ENCODE assay signal across 1 cellular context in the genomic region with DNA sequence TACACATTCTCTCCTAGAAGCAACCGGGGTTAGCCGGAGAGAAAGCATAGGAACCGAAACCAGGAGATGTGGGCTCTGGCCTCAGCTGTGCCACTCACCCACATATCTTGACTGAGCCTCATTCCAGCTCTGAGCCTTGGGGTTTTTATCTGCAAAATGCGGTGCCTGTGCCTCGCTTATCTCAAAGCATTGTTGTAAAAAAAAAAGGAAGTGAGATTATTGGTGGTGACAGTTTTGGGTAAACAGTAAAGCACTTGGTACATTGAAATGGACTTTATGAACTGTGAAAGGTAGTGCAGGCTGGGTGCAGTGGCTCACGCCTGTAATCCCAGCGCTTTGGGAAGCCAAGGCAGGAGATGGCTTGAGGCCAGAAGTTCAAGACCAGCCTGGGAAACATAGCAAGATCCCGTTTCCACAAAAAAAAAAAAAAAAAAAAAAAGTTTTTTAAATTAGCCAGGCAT.
A peak's percentile ranks its signal among the peaks of the same experiment; 100 is the strongest.
TF ChIP-seq lines count a peak whose summit lies in the region.

No MANE protein-coding gene starts in this region.

TF ChIP-seq in HepG2, 621 proteins besides CTCF, POLR2A, EP300 and RAD21 (continued from another document and continues in another):
- TF ChIP-seq CHD4 (IDR thresholded peaks at IDR 0.05; ENCODE audit: borderline replicate concordance, low read length) (no peak), NFYB (CRISPR knock-in tag; IDR thresholded peaks at IDR 0.05) (no peak), SOX13 (IDR thresholded peaks at IDR 0.05) (no peak), SOX13 (CRISPR knock-in tag; conservative IDR thresholded peaks at IDR 0.05 in 1 of 2, IDR thresholded peaks at IDR 0.05 in 1 of 2) (peak in 1 of 2 experiments; percentile 70; a peak in 2 of 4 replicates), THRA (CRISPR knock-in tag; IDR thresholded peaks at IDR 0.05; ENCODE audit: borderline replicate concordance) (no peak), POGK (CRISPR knock-in tag; conservative IDR thresholded peaks at IDR 0.05) (no peak), ZMYM2 (CRISPR knock-in tag; IDR thresholded peaks at IDR 0.05) (peak; percentile 86; the same call in 1 of the 2 replicates), KDM3A (CRISPR knock-in tag; IDR thresholded peaks at IDR 0.05; ENCODE audit: low read depth) (no peak), ZNF772 (CRISPR knock-in tag; IDR thresholded peaks at IDR 0.05) (no peak), ZNF878 (CRISPR knock-in tag; IDR thresholded peaks at IDR 0.05) (no peak), SIX4 (CRISPR knock-in tag; IDR thresholded peaks at IDR 0.05) (no peak), HNF4A (CRISPR knock-in tag; IDR thresholded peaks at IDR 0.05) (peak; percentile 31; the same call in 1 of the 2 replicates), CENPX (CRISPR knock-in tag; IDR thresholded peaks at IDR 0.05) (no peak), PTBP1 (IDR thresholded peaks at IDR 0.05; ENCODE audit: low read depth, low read length, poor library complexity, severe bottlenecking) (no peak), RFX3 (CRISPR knock-in tag; IDR thresholded peaks at IDR 0.05) (no peak), RXRA (CRISPR knock-in tag; IDR thresholded peaks at IDR 0.05) (no peak), ZNF512B (CRISPR knock-in tag; IDR thresholded peaks at IDR 0.05; ENCODE audit: borderline replicate concordance) (no peak), JUN (CRISPR knock-in tag; IDR thresholded peaks at IDR 0.05) (no peak), ZSCAN29 (CRISPR knock-in tag; conservative IDR thresholded peaks at IDR 0.05) (no peak), MED1 (CRISPR knock-in tag; IDR thresholded peaks at IDR 0.05) (0 out of 2 replicates have a peak, but pooled peaks have one; percentile 19), ZNF430 (CRISPR knock-in tag; IDR thresholded peaks at IDR 0.05) (no peak), PCBP2 (optimal IDR thresholded peaks at IDR 0.05; ENCODE audit: low read depth, low read length, poor library complexity, severe bottlenecking) (no peak), POLR2AphosphoS5 (IDR thresholded peaks at IDR 0.05; ENCODE audit: low read depth, low read length) (no peak), MTF2 (CRISPR knock-in tag; IDR thresholded peaks at IDR 0.05; ENCODE audit: borderline replicate concordance) (no peak), ZSCAN9 (CRISPR knock-in tag; IDR thresholded peaks at IDR 0.05; ENCODE audit: borderline replicate concordance) (peak; percentile 23; the same call in 1 of the 2 replicates), DNMT3B (CRISPR knock-in tag; conservative IDR thresholded peaks at IDR 0.05) (no peak), KLF9 (CRISPR knock-in tag; IDR thresholded peaks at IDR 0.05; ENCODE audit: low read depth) (no peak), XRCC5 (optimal IDR thresholded peaks at IDR 0.05; ENCODE audit: low read length) (no peak), ZBTB42 (CRISPR knock-in tag; IDR thresholded peaks at IDR 0.05) (no peak), ZNF567 (CRISPR knock-in tag; IDR thresholded peaks at IDR 0.05; ENCODE audit: borderline replicate concordance) (no peak), ZNF644 (CRISPR knock-in tag; IDR thresholded peaks at IDR 0.05; ENCODE audit: low read depth) (0 out of 2 replicates have a peak, but pooled peaks have one; percentile 32), SALL1 (CRISPR knock-in tag; IDR thresholded peaks at IDR 0.05) (0 out of 2 replicates have a peak, but pooled peaks have one; percentile 21), ZNF468 (CRISPR knock-in tag; IDR thresholded peaks at IDR 0.05) (no peak)
- TF ChIP-seq, protein P1, sequence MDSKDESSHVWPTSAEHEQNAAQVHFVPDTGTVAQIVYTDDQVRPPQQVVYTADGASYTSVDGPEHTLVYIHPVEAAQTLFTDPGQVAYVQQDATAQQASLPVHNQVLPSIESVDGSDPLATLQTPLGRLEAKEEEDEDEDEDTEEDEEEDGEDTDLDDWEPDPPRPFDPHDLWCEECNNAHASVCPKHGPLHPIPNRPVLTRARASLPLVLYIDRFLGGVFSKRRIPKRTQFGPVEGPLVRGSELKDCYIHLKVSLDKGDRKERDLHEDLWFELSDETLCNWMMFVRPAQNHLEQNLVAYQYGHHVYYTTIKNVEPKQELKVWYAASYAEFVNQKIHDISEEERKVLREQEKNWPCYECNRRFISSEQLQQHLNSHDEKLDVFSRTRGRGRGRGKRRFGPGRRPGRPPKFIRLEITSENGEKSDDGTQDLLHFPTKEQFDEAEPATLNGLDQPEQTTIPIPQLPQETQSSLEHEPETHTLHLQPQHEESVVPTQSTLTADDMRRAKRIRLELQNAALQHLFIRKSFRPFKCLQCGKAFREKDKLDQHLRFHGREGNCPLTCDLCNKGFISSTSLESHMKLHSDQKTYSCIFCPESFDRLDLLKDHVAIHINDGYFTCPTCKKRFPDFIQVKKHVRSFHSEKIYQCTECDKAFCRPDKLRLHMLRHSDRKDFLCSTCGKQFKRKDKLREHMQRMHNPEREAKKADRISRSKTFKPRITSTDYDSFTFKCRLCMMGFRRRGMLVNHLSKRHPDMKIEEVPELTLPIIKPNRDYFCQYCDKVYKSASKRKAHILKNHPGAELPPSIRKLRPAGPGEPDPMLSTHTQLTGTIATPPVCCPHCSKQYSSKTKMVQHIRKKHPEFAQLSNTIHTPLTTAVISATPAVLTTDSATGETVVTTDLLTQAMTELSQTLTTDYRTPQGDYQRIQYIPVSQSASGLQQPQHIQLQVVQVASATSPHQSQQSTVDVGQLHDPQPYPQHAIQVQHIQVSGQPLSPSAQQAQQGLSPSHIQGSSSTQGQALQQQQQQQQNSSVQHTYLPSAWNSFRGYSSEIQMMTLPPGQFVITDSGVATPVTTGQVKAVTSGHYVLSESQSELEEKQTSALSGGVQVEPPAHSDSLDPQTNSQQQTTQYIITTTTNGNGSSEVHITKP (CRISPR knock-in tag; IDR thresholded peaks at IDR 0.05; ENCODE audit: low read depth): no peak
- TF ChIP-seq, protein P2, sequence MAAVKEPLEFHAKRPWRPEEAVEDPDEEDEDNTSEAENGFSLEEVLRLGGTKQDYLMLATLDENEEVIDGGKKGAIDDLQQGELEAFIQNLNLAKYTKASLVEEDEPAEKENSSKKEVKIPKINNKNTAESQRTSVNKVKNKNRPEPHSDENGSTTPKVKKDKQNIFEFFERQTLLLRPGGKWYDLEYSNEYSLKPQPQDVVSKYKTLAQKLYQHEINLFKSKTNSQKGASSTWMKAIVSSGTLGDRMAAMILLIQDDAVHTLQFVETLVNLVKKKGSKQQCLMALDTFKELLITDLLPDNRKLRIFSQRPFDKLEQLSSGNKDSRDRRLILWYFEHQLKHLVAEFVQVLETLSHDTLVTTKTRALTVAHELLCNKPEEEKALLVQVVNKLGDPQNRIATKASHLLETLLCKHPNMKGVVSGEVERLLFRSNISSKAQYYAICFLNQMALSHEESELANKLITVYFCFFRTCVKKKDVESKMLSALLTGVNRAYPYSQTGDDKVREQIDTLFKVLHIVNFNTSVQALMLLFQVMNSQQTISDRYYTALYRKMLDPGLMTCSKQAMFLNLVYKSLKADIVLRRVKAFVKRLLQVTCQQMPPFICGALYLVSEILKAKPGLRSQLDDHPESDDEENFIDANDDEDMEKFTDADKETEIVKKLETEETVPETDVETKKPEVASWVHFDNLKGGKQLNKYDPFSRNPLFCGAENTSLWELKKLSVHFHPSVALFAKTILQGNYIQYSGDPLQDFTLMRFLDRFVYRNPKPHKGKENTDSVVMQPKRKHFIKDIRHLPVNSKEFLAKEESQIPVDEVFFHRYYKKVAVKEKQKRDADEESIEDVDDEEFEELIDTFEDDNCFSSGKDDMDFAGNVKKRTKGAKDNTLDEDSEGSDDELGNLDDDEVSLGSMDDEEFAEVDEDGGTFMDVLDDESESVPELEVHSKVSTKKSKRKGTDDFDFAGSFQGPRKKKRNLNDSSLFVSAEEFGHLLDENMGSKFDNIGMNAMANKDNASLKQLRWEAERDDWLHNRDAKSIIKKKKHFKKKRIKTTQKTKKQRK (IDR thresholded peaks at IDR 0.05; ENCODE audit: low read length): no peak
- TF ChIP-seq, protein P3, sequence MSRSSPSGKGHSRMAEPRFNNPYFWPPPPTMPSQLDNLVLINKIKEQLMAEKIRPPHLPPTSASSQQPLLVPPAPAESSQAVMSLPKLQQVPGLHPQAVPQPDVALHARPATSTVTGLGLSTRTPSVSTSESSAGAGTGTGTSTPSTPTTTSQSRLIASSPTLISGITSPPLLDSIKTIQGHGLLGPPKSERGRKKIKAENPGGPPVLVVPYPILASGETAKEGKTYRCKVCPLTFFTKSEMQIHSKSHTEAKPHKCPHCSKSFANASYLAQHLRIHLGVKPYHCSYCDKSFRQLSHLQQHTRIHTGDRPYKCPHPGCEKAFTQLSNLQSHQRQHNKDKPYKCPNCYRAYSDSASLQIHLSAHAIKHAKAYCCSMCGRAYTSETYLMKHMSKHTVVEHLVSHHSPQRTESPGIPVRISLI (CRISPR knock-in tag; IDR thresholded peaks at IDR 0.05; ENCODE audit: borderline replicate concordance): peak; percentile 70; the same call in 1 of the 2 replicates
- TF ChIP-seq, protein P4, sequence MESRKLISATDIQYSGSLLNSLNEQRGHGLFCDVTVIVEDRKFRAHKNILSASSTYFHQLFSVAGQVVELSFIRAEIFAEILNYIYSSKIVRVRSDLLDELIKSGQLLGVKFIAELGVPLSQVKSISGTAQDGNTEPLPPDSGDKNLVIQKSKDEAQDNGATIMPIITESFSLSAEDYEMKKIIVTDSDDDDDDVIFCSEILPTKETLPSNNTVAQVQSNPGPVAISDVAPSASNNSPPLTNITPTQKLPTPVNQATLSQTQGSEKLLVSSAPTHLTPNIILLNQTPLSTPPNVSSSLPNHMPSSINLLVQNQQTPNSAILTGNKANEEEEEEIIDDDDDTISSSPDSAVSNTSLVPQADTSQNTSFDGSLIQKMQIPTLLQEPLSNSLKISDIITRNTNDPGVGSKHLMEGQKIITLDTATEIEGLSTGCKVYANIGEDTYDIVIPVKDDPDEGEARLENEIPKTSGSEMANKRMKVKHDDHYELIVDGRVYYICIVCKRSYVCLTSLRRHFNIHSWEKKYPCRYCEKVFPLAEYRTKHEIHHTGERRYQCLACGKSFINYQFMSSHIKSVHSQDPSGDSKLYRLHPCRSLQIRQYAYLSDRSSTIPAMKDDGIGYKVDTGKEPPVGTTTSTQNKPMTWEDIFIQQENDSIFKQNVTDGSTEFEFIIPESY (CRISPR knock-in tag; IDR thresholded peaks at IDR 0.05): no peak
- TF ChIP-seq, protein P5, sequence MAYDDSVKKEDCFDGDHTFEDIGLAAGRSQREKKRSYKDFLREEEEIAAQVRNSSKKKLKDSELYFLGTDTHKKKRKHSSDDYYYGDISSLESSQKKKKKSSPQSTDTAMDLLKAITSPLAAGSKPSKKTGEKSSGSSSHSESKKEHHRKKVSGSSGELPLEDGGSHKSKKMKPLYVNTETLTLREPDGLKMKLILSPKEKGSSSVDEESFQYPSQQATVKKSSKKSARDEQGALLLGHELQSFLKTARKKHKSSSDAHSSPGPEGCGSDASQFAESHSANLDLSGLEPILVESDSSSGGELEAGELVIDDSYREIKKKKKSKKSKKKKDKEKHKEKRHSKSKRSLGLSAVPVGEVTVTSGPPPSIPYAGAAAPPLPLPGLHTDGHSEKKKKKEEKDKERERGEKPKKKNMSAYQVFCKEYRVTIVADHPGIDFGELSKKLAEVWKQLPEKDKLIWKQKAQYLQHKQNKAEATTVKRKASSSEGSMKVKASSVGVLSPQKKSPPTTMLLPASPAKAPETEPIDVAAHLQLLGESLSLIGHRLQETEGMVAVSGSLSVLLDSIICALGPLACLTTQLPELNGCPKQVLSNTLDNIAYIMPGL (CRISPR knock-in tag; IDR thresholded peaks at IDR 0.05; ENCODE audit: borderline replicate concordance in 1 of 2, low read depth in 1 of 2): no peak
